Comparison of ENCODE assay signal across 1 cellular context in the genomic region with DNA sequence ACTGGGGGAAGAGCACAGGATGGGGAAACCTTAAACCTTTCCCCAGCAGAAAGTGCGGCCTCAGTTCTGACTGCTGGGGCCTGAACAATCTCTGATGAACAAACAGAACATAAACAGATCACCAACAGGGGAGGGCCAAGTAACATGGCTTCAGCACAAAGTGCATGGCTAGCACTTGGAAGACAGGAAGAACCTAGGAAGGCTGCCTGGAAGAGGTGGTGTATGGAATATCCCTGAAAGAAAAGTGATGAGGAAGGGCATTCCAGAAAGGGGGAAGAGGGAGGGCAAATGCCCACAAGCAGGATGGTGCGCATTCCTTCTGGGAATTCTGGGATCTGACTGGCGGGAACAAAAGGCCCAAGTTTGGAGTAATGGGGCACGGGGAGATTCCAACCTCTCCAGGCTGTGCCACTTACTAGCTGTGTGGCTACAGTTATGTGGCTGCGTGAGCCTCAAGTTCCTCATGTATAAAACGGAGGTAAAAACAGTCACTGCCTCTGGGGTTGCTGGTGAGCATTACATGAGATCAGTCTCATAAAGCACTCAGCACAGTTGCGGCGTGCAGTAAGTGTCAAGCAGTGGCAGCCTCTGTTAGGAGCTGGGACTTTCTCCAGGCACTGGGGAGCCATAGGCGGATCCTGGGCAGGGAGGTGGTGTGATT.
TF ChIP-seq lines count a peak whose summit lies in the region.

No MANE protein-coding gene starts in this region.

TF ChIP-seq in H1, 55 proteins besides CTCF, POLR2A, EP300 and RAD21:
- no peak for TF ChIP-seq TAF1 (IDR thresholded peaks at IDR 0.05; ENCODE audit: low read depth, low read length)
- no peak for TF ChIP-seq JUND (IDR thresholded peaks at IDR 0.05; ENCODE audit: low read length)
- no peak for TF ChIP-seq BRCA1 (IDR thresholded peaks at IDR 0.05; ENCODE audit: low read depth, low read length)
- TF ChIP-seq ZNF274 (IDR thresholded peaks at IDR 0.05; ENCODE audit: borderline replicate concordance, extremely low read depth, low read length), result no peak
- no peak for TF ChIP-seq SUZ12 (IDR thresholded peaks at IDR 0.05; ENCODE audit: low read length)
- TF ChIP-seq CTBP2 (IDR thresholded peaks at IDR 0.05; ENCODE audit: borderline replicate concordance, insufficient read depth, insufficient read length, low read length), result no peak
- no peak for TF ChIP-seq E2F6 (IDR thresholded peaks at IDR 0.05)
- 0 out of 2 replicates have a peak, but pooled peaks have one; percentile 51 for TF ChIP-seq TEAD4 (IDR thresholded peaks at IDR 0.05; ENCODE audit: low read depth, low read length)
- no peak for TF ChIP-seq SP1 (IDR thresholded peaks at IDR 0.05; ENCODE audit: low read depth, low read length)
- peak; percentile 36; the same call in 1 of the 2 replicates for TF ChIP-seq EGR1 (IDR thresholded peaks at IDR 0.05; ENCODE audit: borderline replicate concordance, low read depth, low read length)
- no peak for TF ChIP-seq RFX5 (IDR thresholded peaks at IDR 0.05; ENCODE audit: borderline replicate concordance, low read depth, low read length)
- no peak for TF ChIP-seq TAF7 (optimal IDR thresholded peaks at IDR 0.05; ENCODE audit: borderline replicate concordance, low read depth, low read length)
- no peak for TF ChIP-seq BCL11A (IDR thresholded peaks at IDR 0.05; ENCODE audit: low read depth in 2 of 2, low read length in 2 of 2)
